In the genomic region with DNA sequence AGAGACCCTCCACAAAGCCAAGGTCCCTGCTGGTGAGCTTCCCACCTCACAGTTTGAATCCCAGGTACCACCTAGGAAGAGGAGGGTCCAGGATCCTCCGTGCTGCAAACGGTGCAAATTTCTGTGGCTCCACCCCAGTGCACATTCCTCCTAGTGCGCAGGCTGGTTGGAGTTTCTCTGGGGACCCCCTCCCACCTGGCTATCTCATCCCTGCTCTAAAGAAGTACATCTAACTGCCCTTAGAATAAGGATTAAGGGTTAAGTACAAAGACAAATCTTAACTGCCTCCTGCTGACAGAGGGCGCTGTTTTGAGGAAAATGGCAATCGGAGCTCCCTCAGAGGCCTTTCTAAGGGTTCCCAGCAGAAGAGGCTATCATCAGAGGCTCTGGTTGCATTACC, we compare ENCODE assay signal across 9 cellular contexts.
A peak's percentile ranks its signal among the peaks of the same experiment; 100 is the strongest.
DNase-seq lines count a peak whose midpoint lies in the region; ATAC-seq and TF ChIP-seq lines count a peak whose summit lies in the region.
"Had no signal": no experiment of that assay in that cellular context is flagged by ENCODE, and none has a peak within 500 bp of the region (broad histone marks: within the 10 kb centered on the region; RNA-seq: fewer than 3 reads in every experiment).

No MANE protein-coding gene starts in this region.

- H3K27me3 ChIP-seq in WERI-Rb-1 (ENCODE audit: insufficient read depth, low read depth, severe bottlenecking): no peaks in the 10 kb centered on the region

- no peaks in the 10 kb centered on the region for H3K36me3 ChIP-seq in WERI-Rb-1

- H3K27ac ChIP-seq in WERI-Rb-1: no peak overlapping the region

- no peaks in the 10 kb centered on the region for H3K9me3 ChIP-seq in WERI-Rb-1 (ENCODE audit: severe bottlenecking)

- H3K4me1 Mint-ChIP-seq in osteocyte (ENCODE audit: unreplicated experiment) (no peaks in the 10 kb centered on the region), T-cell (no peaks in the 10 kb centered on the region)

- H3K4me3 ChIP-seq in WERI-Rb-1 (ENCODE audit: low read depth, low read length): no peak overlapping the region

- TF ChIP-seq CTCF in WERI-Rb-1 (IDR thresholded peaks at IDR 0.05; ENCODE audit: low read depth, low read length): 0 out of 2 replicates have a peak, but pooled peaks have one; percentile 13
- peak; percentile 17 for TF ChIP-seq CTCF in osteocyte (IDR thresholded peaks at IDR 0.05)

- H3K36me3 Mint-ChIP-seq in osteocyte (ENCODE audit: unreplicated experiment) (no peaks in the 10 kb centered on the region), T-cell (no peaks in the 10 kb centered on the region)

- ATAC-seq in HG03025 (IDR thresholded peaks at IDR 0.05; ENCODE audit: low FRiP score, unreplicated experiment) (peak; percentile 73), T-cell (replicated peaks in 1 of 4) (no peak)

- H3K4me3 Mint-ChIP-seq in osteocyte (ENCODE audit: unreplicated experiment): no peak overlapping the region
- H3K4me3 Mint-ChIP-seq in T-cell: no peak overlapping the region

- POLR2A ChIA-PET in T-cell (lab: Charles Lee): interaction anchor here in 1 of 2 donors (0.6 kb wide), 1 partner anchor 68 kb away, joined by 13 read pairs; no protein-coding TSS in a partner anchor

- H3K27me3 Mint-ChIP-seq in osteocyte (ENCODE audit: unreplicated experiment) (peaks cover 3% of the 10 kb centered on the region), T-cell (no peaks in the 10 kb centered on the region)

- H3K27ac Mint-ChIP-seq in osteocyte (ENCODE audit: unreplicated experiment) (no peak overlapping the region), T-cell (no peak overlapping the region)

- CTCF ChIA-PET in T-cell (lab: Charles Lee): no interaction called here

- DNase-seq in NCI-H82 (lab: John Stamatoyannopoulos, UW): peak; percentile 40
- DNase-seq in NCI-H82 treated with DMSO at 0.1 percent for 48 hours (lab: John Stamatoyannopoulos, UW; ENCODE audit: unreplicated experiment): no peak
- peak; percentile 10 for DNase-seq in WERI-Rb-1
- no peak for DNase-seq in osteocyte (ENCODE audit: extremely low spot score, unreplicated experiment)
- DNase-seq in activated naive CD4-positive, alpha-beta T cell treated with Interleukin-2 at 50 U/mL for 16 hours: no peak
- no peak for DNase-seq in T-cell
- no peak for DNase-seq in AG08396 (ENCODE audit: low spot score)
- DNase-seq: activated T-cell treated with anti-CD3 and anti-CD28 coated beads, Interleukin-2, amount 50 U/mL, for 1 hour had no signal

- H3K9me3 Mint-ChIP-seq in osteocyte (ENCODE audit: unreplicated experiment): no peaks in the 10 kb centered on the region
- peaks cover 0 to 2% (median 0%) of the 10 kb centered on the region in 3 donors for H3K9me3 Mint-ChIP-seq in T-cell

Comparison
In these comparisons a context has a peak if more than half of its experiments do, and no peak if none do; other contexts are left out.
1. DNase-seq: peak in NCI-H82 (single experiment) and WERI-Rb-1 (single experiment); none in NCI-H82 treated with DMSO at 0.1 percent for 48 hours (single experiment), osteocyte (single experiment), activated naive CD4-positive, alpha-beta T cell treated with Interleukin-2 at 50 U/mL for 16 hours (single experiment), T-cell (0 of 34) and AG08396 (single experiment).